Comparison of ENCODE assay signal across 18 cellular contexts in genomic region chr5:83031391-83031790, GRCh38. TPM values are rescaled to one million over a fixed set of nuclear protein-coding genes. Genes with fewer than 3 reads are reported as not detected.
DNase-seq lines count a peak whose midpoint lies in the region; ATAC-seq and TF ChIP-seq lines count a peak whose summit lies in the region.
"Had no signal": no experiment of that assay in that cellular context is flagged by ENCODE, and none has a peak within 500 bp of the region (broad histone marks: within the 10 kb centered on the region; RNA-seq: fewer than 3 reads in every experiment).

No MANE protein-coding gene starts in this region.

- H3K27ac ChIP-seq in IMR-90 (ENCODE audit: insufficient read depth, low read length) (no peak overlapping the region), neural progenitor cell (no peak overlapping the region)
- H3K27ac ChIP-seq: 22Rv1, BLaER1, KMS-11 had no signal

- H4K5ac ChIP-seq in IMR-90 (ENCODE audit: low read depth, low read length) = no peak overlapping the region

- no peaks in the 10 kb centered on the region for H3K36me3 ChIP-seq in IMR-90 (ENCODE audit: control insufficient read depth, insufficient read depth, low read length)
- no peaks in the 10 kb centered on the region for H3K36me3 ChIP-seq in neural progenitor cell
- H3K36me3 ChIP-seq: BLaER1 had no signal

- H3K4ac ChIP-seq in IMR-90 (ENCODE audit: low read depth, low read length) = no peak overlapping the region

- peak; percentile 66 for ATAC-seq in IMR-90 (ENCODE audit: low read depth)
- ATAC-seq: GM12878, GM23338 had no signal

- H2BK20ac ChIP-seq in IMR-90 (ENCODE audit: low read depth, low read length) = no peak overlapping the region

- in situ Hi-C loops in IMR-90 (cut with MboI; ENCODE audit: low sequenced_read_pairs) = no loop called here

- no peak overlapping the region for H2AK9ac ChIP-seq in IMR-90 (replicated peaks; ENCODE audit: low read depth, low read length, poor library complexity)

- CTCF ChIA-PET in AG04449 (lab: Yijun Ruan, JAX) = no interaction called here
- CTCF ChIA-PET in IMR-90 (lab: Yijun Ruan, JAX) = no interaction called here

- no peak for TF ChIP-seq CTCF in AG04449 (IDR thresholded peaks at IDR 0.05; ENCODE audit: insufficient read depth, low read length, missing control alignments)
- no peak for TF ChIP-seq CTCF in IMR-90 (conservative IDR thresholded peaks at IDR 0.05; ENCODE audit: low read depth, low read length)
- no peak for TF ChIP-seq CTCF in neural progenitor cell (IDR thresholded peaks at IDR 0.05)

- no peak overlapping the region for H2AK5ac ChIP-seq in IMR-90 (ENCODE audit: low read depth, low read length)

- peaks cover 4% of the 10 kb centered on the region for H3K4me1 ChIP-seq in IMR-90 (ENCODE audit: control insufficient read depth, insufficient read depth, low read length)
- H3K4me1 ChIP-seq in neural progenitor cell = peaks cover 29% of the 10 kb centered on the region
- H3K4me1 ChIP-seq: Caco-2 had no signal

- no peaks in the 10 kb centered on the region for H3K9me1 ChIP-seq in IMR-90 (ENCODE audit: insufficient read depth, low read length)

- peaks cover 10% of the 10 kb centered on the region for H3F3A ChIP-seq in neural progenitor cell (ENCODE audit: low read depth)

- POLR2A ChIA-PET in AG04449 (lab: Yijun Ruan, JAX) = no interaction called here
- POLR2A ChIA-PET in IMR-90 (lab: Charles Lee; ENCODE audit: unreplicated experiment) = no interaction called here

- H3K27me3 Mint-ChIP-seq in neural progenitor cell (ENCODE audit: insufficient read depth, low read depth) = peaks cover 2% of the 10 kb centered on the region

- H3K18ac ChIP-seq in IMR-90 (ENCODE audit: low read depth, low read length) = no peak overlapping the region

- no peak overlapping the region for H3K56ac ChIP-seq in IMR-90 (ENCODE audit: extremely low read depth, insufficient read depth, low read length)

- H3K9me3 ChIP-seq in IMR-90 (ENCODE audit: control insufficient read depth, insufficient read depth, low read length) (no peaks in the 10 kb centered on the region), neural progenitor cell (ENCODE audit: low read depth) (no peaks in the 10 kb centered on the region)
- H3K9me3 ChIP-seq: Caco-2 had no signal

- DNase-seq in AG04449 (ENCODE audit: low read depth, low spot score) (peak; percentile 26), EH (ENCODE audit: low read depth) (peak; percentile 63), IMR-90 (no peak), fibroblast of gingiva (ENCODE audit: low read depth) (peak; percentile 8), NCI-H82 treated with DMSO at 0.1 percent for 48 hours (lab: John Stamatoyannopoulos, UW; ENCODE audit: unreplicated experiment) (no peak), NOMO-1 treated with dmso at 0.1 percent for 144 hours (lab: John Stamatoyannopoulos, UW; ENCODE audit: unreplicated experiment) (no peak), inferior parietal cortex (ENCODE audit: extremely low spot score) (no peak), neural progenitor cell (ENCODE audit: low spot score) (no peak)
- DNase-seq: Caco-2; CD8-positive, alpha-beta memory T cell; DND-41; GF-D8; H7 had no signal

- WGBS in IMR-90 (ENCODE audit: extremely low coverage in 2 of 2, insufficient read length in 1 of 2), 2 experiments = no CpG with 5 or more reads among the region's 1 CpG

- no peak overlapping the region for H3K9ac ChIP-seq in IMR-90 (ENCODE audit: low read depth, low read length)
- no peak overlapping the region for H3K9ac ChIP-seq in neural progenitor cell
- H3K9ac ChIP-seq: BLaER1, KMS-11 had no signal

- H3K4me3 ChIP-seq in AG04449 (ENCODE audit: low read depth, low read length) (no peak overlapping the region), IMR-90 (ENCODE audit: insufficient read depth, low read depth, low read length) (no peak overlapping the region), neural progenitor cell (no peak overlapping the region)
- H3K4me3 ChIP-seq: BLaER1, GM12878, GM23338 had no signal

- no TSS peak for BruUV-seq in IMR-90 (replicated peaks; lab: Mats Ljungman, UMichigan)

- H3K9me3 Mint-ChIP-seq in neural progenitor cell = peaks cover 2% of the 10 kb centered on the region
- H3K9me3 Mint-ChIP-seq: CD8-positive, alpha-beta memory T cell; GM23338 had no signal

- no peak overlapping the region for H3K14ac ChIP-seq in IMR-90 (replicated peaks; ENCODE audit: low read depth, low read length)

- H4K20me1 ChIP-seq in IMR-90 (ENCODE audit: insufficient read depth, low read length) (no peaks in the 10 kb centered on the region), neural progenitor cell (ENCODE audit: low read depth) (no peaks in the 10 kb centered on the region)
- H4K20me1 ChIP-seq: BLaER1 had no signal

- H3K27me3 ChIP-seq in IMR-90 (ENCODE audit: control insufficient read depth, insufficient read depth, low read length) = no peaks in the 10 kb centered on the region
- no peaks in the 10 kb centered on the region for H3K27me3 ChIP-seq in neural progenitor cell
- H3K27me3 ChIP-seq: BLaER1 had no signal

- H4K8ac ChIP-seq in IMR-90 (ENCODE audit: low read depth in 2 of 2, low read length in 2 of 2) = no peak overlapping the region

- no peak overlapping the region for H4K91ac ChIP-seq in IMR-90 (ENCODE audit: insufficient read depth, low read depth, low read length)

- dilution Hi-C loops in IMR-90 (cut with HindIII; ENCODE audit: low sequenced_read_pairs, unreplicated experiment) = no loop called here

- peaks cover 39% of the 10 kb centered on the region for H3K4me1 Mint-ChIP-seq in neural progenitor cell
- H3K4me1 Mint-ChIP-seq: CD8-positive, alpha-beta memory T cell had no signal

- no peak overlapping the region for H3K23ac ChIP-seq in IMR-90 (ENCODE audit: low read depth, low read length)

- no peaks in the 10 kb centered on the region for H3K36me3 Mint-ChIP-seq in neural progenitor cell
- H3K36me3 Mint-ChIP-seq: CD8-positive, alpha-beta memory T cell had no signal

- no peak overlapping the region for H3K27ac Mint-ChIP-seq in neural progenitor cell
- H3K27ac Mint-ChIP-seq: CD8-positive, alpha-beta memory T cell; GM23338 had no signal

- H2BK15ac ChIP-seq in IMR-90 (ENCODE audit: low read depth, low read length) = no peak overlapping the region

- peak overlapping the region; percentile 43 for H2BK5ac ChIP-seq in IMR-90 (ENCODE audit: low read depth, low read length, poor library complexity, severe bottlenecking)

- intact Hi-C loops in IMR-90 (cut with micrococcal nuclease) = no loop called here

- H3K4me3 Mint-ChIP-seq in neural progenitor cell = no peak overlapping the region
- H3K4me3 Mint-ChIP-seq: CD8-positive, alpha-beta memory T cell; GM23338 had no signal

- no peaks in the 10 kb centered on the region for H3K79me1 ChIP-seq in IMR-90 (ENCODE audit: low read depth in 1 of 2, low read length in 2 of 2)

- H3K4me2 ChIP-seq in IMR-90 (ENCODE audit: low read depth, low read length) (no peak overlapping the region), neural progenitor cell (no peak overlapping the region)
- H3K4me2 ChIP-seq: BLaER1, GM23338, KMS-11 had no signal

- H3K79me2 ChIP-seq in neural progenitor cell (ENCODE audit: low read depth) = no peaks in the 10 kb centered on the region

- H2AFZ ChIP-seq in IMR-90 (replicated peaks; ENCODE audit: low read length, poor library complexity) = no peak overlapping the region
- H2AFZ ChIP-seq in neural progenitor cell (replicated peaks) = no peak overlapping the region
- H2AFZ ChIP-seq: GM23338 had no signal

- no peak overlapping the region for H2BK120ac ChIP-seq in IMR-90 (ENCODE audit: low read depth, low read length)

- no peak for TF ChIP-seq POLR2A in IMR-90 (IDR thresholded peaks at IDR 0.05; ENCODE audit: low read depth, low read length)

- no peak for TF ChIP-seq RAD21 in IMR-90 (IDR thresholded peaks at IDR 0.05; ENCODE audit: low read length)

TF ChIP-seq in IMR-90, 13 proteins besides CTCF, POLR2A, EP300 and RAD21 (continues in another document):
- TF ChIP-seq MAZ (IDR thresholded peaks at IDR 0.05; ENCODE audit: borderline replicate concordance, low read depth, low read length) (no peak), USF2 (IDR thresholded peaks at IDR 0.05; ENCODE audit: low read depth, low read length) (no peak), MXI1 (IDR thresholded peaks at IDR 0.05; ENCODE audit: borderline replicate concordance, low read depth, low read length) (no peak), BHLHE40 (IDR thresholded peaks at IDR 0.05; ENCODE audit: low read depth, low read length) (no peak), CEBPB (IDR thresholded peaks at IDR 0.05; ENCODE audit: low read depth, low read length) (no peak), FOS (IDR thresholded peaks at IDR 0.05; ENCODE audit: low read depth, low read length) (no peak), MAFK (IDR thresholded peaks at IDR 0.05; ENCODE audit: low read depth, low read length) (no peak), RCOR1 (IDR thresholded peaks at IDR 0.05; ENCODE audit: insufficient replicate concordance, low read length) (no peak), CHD1 (IDR thresholded peaks at IDR 0.05; ENCODE audit: low read depth, low read length) (no peak)
- TF ChIP-seq, protein P1, sequence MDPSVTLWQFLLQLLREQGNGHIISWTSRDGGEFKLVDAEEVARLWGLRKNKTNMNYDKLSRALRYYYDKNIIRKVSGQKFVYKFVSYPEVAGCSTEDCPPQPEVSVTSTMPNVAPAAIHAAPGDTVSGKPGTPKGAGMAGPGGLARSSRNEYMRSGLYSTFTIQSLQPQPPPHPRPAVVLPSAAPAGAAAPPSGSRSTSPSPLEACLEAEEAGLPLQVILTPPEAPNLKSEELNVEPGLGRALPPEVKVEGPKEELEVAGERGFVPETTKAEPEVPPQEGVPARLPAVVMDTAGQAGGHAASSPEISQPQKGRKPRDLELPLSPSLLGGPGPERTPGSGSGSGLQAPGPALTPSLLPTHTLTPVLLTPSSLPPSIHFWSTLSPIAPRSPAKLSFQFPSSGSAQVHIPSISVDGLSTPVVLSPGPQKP (IDR thresholded peaks at IDR 0.05; ENCODE audit: borderline replicate concordance, low read depth, low read length) = no peak

RNA-seq across cellular contexts. Expression of gene TMEM167A, which starts 45.8 kb away (rescaled TPM):
- 34.6 and 95.8 TPM in 2 replicates for total RNA-seq in IMR-90 (2012; rRNA removed)
- 36.6 and 45.1 TPM in 2 replicates for polyA plus RNA-seq in IMR-90 (2012; rRNA removed)
- 4.4 and 5.0 TPM in 2 replicates for polyA plus RNA-seq in IMR-90 (2012; cell fraction: cytosol; rRNA removed)
- 1.6 and 19.7 TPM in 2 replicates for polyA plus RNA-seq in IMR-90 (2012; cell fraction: nucleus; rRNA removed; ENCODE audit: low replicate concordance)
- total RNA-seq in neural progenitor cell (ENCODE audit: low replicate concordance) = 115 and 185 TPM in 2 replicates

RNA-seq across cellular contexts. Expression of gene XRCC4, which starts 46.0 kb away (rescaled TPM):
- 4.7 and 11.7 TPM in 2 replicates for total RNA-seq in IMR-90 (2012; rRNA removed)
- polyA plus RNA-seq in IMR-90 (2012; rRNA removed) = 3.1 and 3.5 TPM in 2 replicates
- polyA plus RNA-seq in IMR-90 (2012; cell fraction: cytosol; rRNA removed) = 0.21 and 0.47 TPM in 2 replicates
- 0.75 TPM in 1 of 2 replicates, not detected in the other for polyA plus RNA-seq in IMR-90 (2012; cell fraction: nucleus; rRNA removed; ENCODE audit: low replicate concordance)
- total RNA-seq in neural progenitor cell (ENCODE audit: low replicate concordance) = 25.3 and 45.6 TPM in 2 replicates

Comparison
In these comparisons a context has a peak if more than half of its experiments do, and no peak if none do; other contexts are left out.
1. DNase-seq: peak in AG04449 (single experiment), EH (single experiment) and fibroblast of gingiva (single experiment); none in IMR-90 (single experiment), NCI-H82 treated with DMSO at 0.1 percent for 48 hours (single experiment), NOMO-1 treated with dmso at 0.1 percent for 144 hours (single experiment), inferior parietal cortex (single experiment) and neural progenitor cell (single experiment).